Comparison of ENCODE assay signal across 18 cellular contexts in the genomic region with DNA sequence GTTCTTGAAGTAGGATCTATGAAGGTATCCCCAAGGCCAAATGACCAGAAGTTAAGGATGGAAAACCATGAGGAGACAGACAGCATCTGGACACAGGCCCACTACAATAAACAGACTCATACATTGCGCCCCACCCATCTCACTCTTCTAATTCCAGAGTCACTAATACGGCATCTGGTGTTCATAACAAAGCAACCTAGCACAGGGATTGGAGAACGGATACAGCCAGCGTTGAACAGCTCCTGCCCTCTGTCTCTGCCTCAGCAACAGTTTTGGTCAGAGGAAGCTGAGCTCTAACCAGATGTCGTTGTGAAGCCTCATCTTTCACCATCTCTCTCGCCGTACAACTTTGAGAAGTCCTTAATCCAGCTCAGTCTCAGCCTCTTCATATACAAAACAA. TPM values are rescaled to one million over a fixed set of nuclear protein-coding genes. Genes with fewer than 3 reads are reported as not detected.
DNase-seq lines count a peak whose midpoint lies in the region; ATAC-seq and TF ChIP-seq lines count a peak whose summit lies in the region.
"Had no signal": no experiment of that assay in that cellular context is flagged by ENCODE, and none has a peak within 500 bp of the region (broad histone marks: within the 10 kb centered on the region; RNA-seq: fewer than 3 reads in every experiment).

No MANE protein-coding gene starts in this region.

- H3K36me3 ChIP-seq in hepatocyte (replicated peaks; ENCODE audit: insufficient read depth, low read depth): no peaks in the 10 kb centered on the region
- H3K36me3 ChIP-seq in body of pancreas (replicated peaks in 1 of 2; ENCODE audit: insufficient read depth in 1 of 2, low read depth in 2 of 2): no peaks in the 10 kb centered on the region
- H3K36me3 ChIP-seq: BLaER1 had no signal

- H2AFZ ChIP-seq in hepatocyte: no peak overlapping the region

- 51% methylated on average over 7 of the region's 7 CpGs for WGBS in hepatocyte (ENCODE audit: low lambda C conversion rate, missing lambda C conversion rate)
- WGBS in body of pancreas, 2 donors: 67 to 78% methylated on average over 7 of the region's 7 CpGs

- H3K4me3 ChIP-seq in AG09309 (ENCODE audit: control insufficient read depth, low read depth, low read length): no peak overlapping the region
- H3K4me3 ChIP-seq in hepatocyte: no peak overlapping the region
- H3K4me3 ChIP-seq in body of pancreas: no peak overlapping the region
- H3K4me3 ChIP-seq: BLaER1 had no signal

- no peaks in the 10 kb centered on the region for H3K79me2 ChIP-seq in hepatocyte

- intact Hi-C loops in body of pancreas (cut with DNase I): no loop called here

- H3K9me3 ChIP-seq in hepatocyte (ENCODE audit: low read depth) (no peaks in the 10 kb centered on the region), body of pancreas (no peaks in the 10 kb centered on the region)
- H3K9me3 ChIP-seq: BLaER1 had no signal

- H3K4me1 ChIP-seq in hepatocyte (ENCODE audit: insufficient read depth) (peaks cover 15% of the 10 kb centered on the region), body of pancreas (no peaks in the 10 kb centered on the region)

- no peaks in the 10 kb centered on the region for H4K20me1 ChIP-seq in hepatocyte (ENCODE audit: insufficient read depth, poor library complexity, severe bottlenecking)
- H4K20me1 ChIP-seq: BLaER1 had no signal

- no peak for TF ChIP-seq CTCF in AG09309 (IDR thresholded peaks at IDR 0.05; ENCODE audit: control insufficient read depth, insufficient read depth, low read depth, low read length, missing control alignments)
- no peak for TF ChIP-seq CTCF in hepatocyte (IDR thresholded peaks at IDR 0.05; ENCODE audit: poor library complexity)
- TF ChIP-seq CTCF in body of pancreas (IDR thresholded peaks at IDR 0.05): no peak
- no peak for TF ChIP-seq CTCF in GM20000 (IDR thresholded peaks at IDR 0.05; ENCODE audit: extremely low read depth, missing control alignments)

- DNase-seq in AG09309 (ENCODE audit: low read depth) (peak; percentile 83), HT1080 (ENCODE audit: low read depth) (peak; percentile 57), astrocyte of the hippocampus (ENCODE audit: low read depth, low spot score) (peak; percentile 7), hepatocyte (ENCODE audit: low spot score) (peak; percentile 11), body of pancreas (no peak), GM20000 (ENCODE audit: low spot score) (no peak), NCI-H2196 (lab: John Stamatoyannopoulos, UW; ENCODE audit: unreplicated experiment) (no peak)
- no peak for DNase-seq in activated CD4-positive, alpha-beta T cell treated with anti-CD3 and anti-CD28 coated beads, Interleukin-2, amount 50 U/mL, for 1 hour
- DNase-seq: activated CD8-positive, alpha-beta memory T cell treated with anti-CD3 and anti-CD28 coated beads for 24 hours; activated effector memory CD4-positive, alpha-beta T cell treated with Interleukin-2 at 50 U/mL for 16 hours; aorta; DMS79; erythroblast; naive thymus-derived CD4-positive, alpha-beta T cell; NCI-H1694; NCI-H526 treated with DMSO at 0.1 percent for 48 hours had no signal

- ATAC-seq in body of pancreas: no peak
- ATAC-seq: naive thymus-derived CD4-positive, alpha-beta T cell; Panc1 had no signal

- H3K27ac ChIP-seq in hepatocyte: no peak overlapping the region
- H3K27ac ChIP-seq in body of pancreas: no peak overlapping the region
- H3K27ac ChIP-seq: BLaER1 had no signal

- H3K27me3 ChIP-seq in hepatocyte: no peaks in the 10 kb centered on the region
- no peaks in the 10 kb centered on the region for H3K27me3 ChIP-seq in body of pancreas
- H3K27me3 ChIP-seq: BLaER1 had no signal

- no peaks in the 10 kb centered on the region for H3K9me2 ChIP-seq in hepatocyte (replicated peaks; ENCODE audit: insufficient read depth)

- H3K4me2 ChIP-seq in hepatocyte: no peak overlapping the region
- H3K4me2 ChIP-seq: BLaER1 had no signal

- TF ChIP-seq POLR2A in body of pancreas (IDR thresholded peaks at IDR 0.05): no peak

RNA-seq across cellular contexts. Expression of a gene that starts 44.5 kb away (rescaled TPM):
- total RNA-seq in HT1080 (2014; rRNA removed; shearing (Covaris generic)): 50.9 and 52.2 TPM in 2 replicates
- polyA plus RNA-seq in HT1080 (2015; cell fraction: cytosol; rRNA removed): 39.4 and 42.8 TPM in 2 replicates
- 121 and 125 TPM in 2 replicates for polyA plus RNA-seq in HT1080 (2015; cell fraction: nucleus; rRNA removed)
- total RNA-seq in hepatocyte (26.6 and 27.1 TPM in 2 replicates), body of pancreas (10 to 100 TPM; 17.4 to 25.1 TPM)
- polyA plus RNA-seq in hepatocyte: 83.5 and 95.4 TPM in 2 replicates

Comparison
In these comparisons a context has a peak if more than half of its experiments do, and no peak if none do; other contexts are left out.
1. DNase-seq: peak in AG09309 (single experiment), HT1080 (single experiment), astrocyte of the hippocampus (single experiment) and hepatocyte (single experiment); none in body of pancreas (0 of 4), GM20000 (single experiment), NCI-H2196 (single experiment) and activated CD4-positive, alpha-beta T cell treated with anti-CD3 and anti-CD28 coated beads, Interleukin-2, amount 50 U/mL, for 1 hour (single experiment).